28 cellular contexts compared by ENCODE assay signal in genomic region chr6:33826537-33826936, GRCh38. TPM values are rescaled to one million over a fixed set of nuclear protein-coding genes. Genes with fewer than 3 reads are reported as not detected.
DNase-seq lines count a peak whose midpoint lies in the region; ATAC-seq, FAIRE-seq and TF ChIP-seq lines count a peak whose summit lies in the region.
"Had no signal": no experiment of that assay in that cellular context is flagged by ENCODE, and none has a peak within 500 bp of the region (broad histone marks: within the 10 kb centered on the region; RNA-seq: fewer than 3 reads in every experiment).

No MANE protein-coding gene starts in this region.

- no peak overlapping the region for H3K4me3 Mint-ChIP-seq in neural progenitor cell
- H3K4me3 Mint-ChIP-seq: activated naive CD4-positive, alpha-beta T cell treated with anti-CD3 and anti-CD28 coated beads for 36 hours; activated T-cell treated with anti-CD3 and anti-CD28 coated beads, Interleukin-2, amount 50 U/mL, for 24 hours; CD8-positive, alpha-beta memory T cell; central memory CD8-positive, alpha-beta T cell had no signal

- peaks cover 0 to 34% of the 10 kb centered on the region in 2 experiments; a peak in 3 of 5 replicates for H3K27me3 ChIP-seq in HepG2 (ENCODE audit: control insufficient read depth in 1 of 2, insufficient read depth in 2 of 2, low read length in 2 of 2)
- no peaks in the 10 kb centered on the region for H3K27me3 ChIP-seq in right lobe of liver
- H3K27me3 ChIP-seq in Loucy (ENCODE audit: insufficient read depth, low read length, poor library complexity, severe bottlenecking) = no peaks in the 10 kb centered on the region
- H3K27me3 ChIP-seq in stomach = peaks cover 0 to 13% (median 0%) of the 10 kb centered on the region in 3 donors
- H3K27me3 ChIP-seq in GM23248 (replicated peaks; ENCODE audit: insufficient read depth) = peaks cover 12% of the 10 kb centered on the region; the same call in 1 of the 2 replicates
- H3K27me3 ChIP-seq in neural progenitor cell = no peaks in the 10 kb centered on the region
- H3K27me3 ChIP-seq: ascending aorta had no signal

- CTCF ChIA-PET in HepG2 (lab: Yijun Ruan, JAX; ENCODE audit: low intra/inter-chr PET ratio, low total read pairs) = no interaction called here

- H3K9me2 ChIP-seq in Loucy (replicated peaks; ENCODE audit: low read depth, low read length) (no peaks in the 10 kb centered on the region), GM23248 (ENCODE audit: insufficient read depth) (no peaks in the 10 kb centered on the region)

- TF ChIP-seq EP300 in HepG2 (IDR thresholded peaks at IDR 0.05; ENCODE audit: low read depth in 2 of 2, low read length in 2 of 2) (no peak), HepG2 (CRISPR knock-in tag; IDR thresholded peaks at IDR 0.05; ENCODE audit: borderline replicate concordance) (no peak), stomach (IDR thresholded peaks at IDR 0.05) (no peak)

- no peaks in the 10 kb centered on the region for H3F3A ChIP-seq in Loucy (ENCODE audit: low read depth)
- H3F3A ChIP-seq in GM23248 (ENCODE audit: insufficient read depth) = no peaks in the 10 kb centered on the region
- H3F3A ChIP-seq in neural progenitor cell (ENCODE audit: low read depth) = peaks cover 35% of the 10 kb centered on the region

- H3K4me2 ChIP-seq in HepG2 (ENCODE audit: low read depth, low read length) = no peak overlapping the region
- H3K4me2 ChIP-seq in Loucy (ENCODE audit: low read depth, low read length, poor library complexity, severe bottlenecking) = no peak overlapping the region
- no peak overlapping the region for H3K4me2 ChIP-seq in GM23248 (ENCODE audit: unreplicated experiment)
- no peak overlapping the region for H3K4me2 ChIP-seq in neural progenitor cell

- in situ Hi-C loops in HepG2 (cut with HindIII; ENCODE audit: extremely low pct_ligation_motif_present, low pct_unique_long_range_greater_than_20kb) = no loop called here
- in situ Hi-C loops in GM23248 (cut with MboI) = no loop called here

- H3K4me1 Mint-ChIP-seq in neural progenitor cell = peaks cover 53% of the 10 kb centered on the region
- H3K4me1 Mint-ChIP-seq: CD8-positive, alpha-beta memory T cell; central memory CD8-positive, alpha-beta T cell had no signal

- no peak for FAIRE-seq in HepG2 (lab: Jason Lieb, UNC)
- FAIRE-seq: GM18507, keratinocyte had no signal

- H3K79me2 ChIP-seq in HepG2 (ENCODE audit: insufficient read depth, low read length) (no peaks in the 10 kb centered on the region), Loucy (ENCODE audit: insufficient read depth, low read length) (no peaks in the 10 kb centered on the region), GM23248 (ENCODE audit: insufficient read depth) (no peaks in the 10 kb centered on the region), neural progenitor cell (ENCODE audit: low read depth) (no peaks in the 10 kb centered on the region)

- no TSS peak for BruUV-seq in HepG2 (replicated peaks; lab: Mats Ljungman, UMichigan)

- TF ChIP-seq CTCF in HepG2 (CRISPR knock-in tag; IDR thresholded peaks at IDR 0.05) = 0 out of 2 replicates have a peak, but pooled peaks have one; percentile 31
- no peak for TF ChIP-seq CTCF in right lobe of liver (IDR thresholded peaks at IDR 0.05)
- peak; percentile 33 for TF ChIP-seq CTCF in Loucy (conservative IDR thresholded peaks at IDR 0.05; ENCODE audit: low read length)
- no peak for TF ChIP-seq CTCF in VCaP (conservative IDR thresholded peaks at IDR 0.05)
- TF ChIP-seq CTCF in stomach (IDR thresholded peaks at IDR 0.05) = peak in 1 of 7 experiments; percentile 8
- TF ChIP-seq CTCF in neural progenitor cell (IDR thresholded peaks at IDR 0.05) = no peak

- H3K9me3 Mint-ChIP-seq in neural progenitor cell = no peaks in the 10 kb centered on the region
- H3K9me3 Mint-ChIP-seq: activated naive CD4-positive, alpha-beta T cell treated with anti-CD3 and anti-CD28 coated beads for 36 hours; activated T-cell treated with anti-CD3 and anti-CD28 coated beads, Interleukin-2, amount 50 U/mL, for 24 hours; central memory CD8-positive, alpha-beta T cell had no signal

- H3K27me3 Mint-ChIP-seq in neural progenitor cell (ENCODE audit: insufficient read depth, low read depth) = peaks cover 14% of the 10 kb centered on the region

- H2AFZ ChIP-seq in HepG2 (ENCODE audit: low read length) (no peak overlapping the region), Loucy (ENCODE audit: low read length) (no peak overlapping the region), GM23248 (no peak overlapping the region), neural progenitor cell (replicated peaks) (no peak overlapping the region)

- no peak overlapping the region for H3K9ac ChIP-seq in HepG2 (ENCODE audit: insufficient read depth, low read depth, low read length)
- H3K9ac ChIP-seq in Loucy (ENCODE audit: low read depth, low read length, poor library complexity, severe bottlenecking) = no peak overlapping the region
- no peak overlapping the region for H3K9ac ChIP-seq in GM23248
- H3K9ac ChIP-seq in neural progenitor cell = no peak overlapping the region

- H3K27ac Mint-ChIP-seq in neural progenitor cell = no peak overlapping the region
- H3K27ac Mint-ChIP-seq: activated naive CD4-positive, alpha-beta T cell treated with anti-CD3 and anti-CD28 coated beads for 36 hours; activated T-cell treated with anti-CD3 and anti-CD28 coated beads, Interleukin-2, amount 50 U/mL, for 24 hours; CD8-positive, alpha-beta memory T cell had no signal

- ATAC-seq in HepG2 (no peak), right lobe of liver (no peak), GM18858 (IDR thresholded peaks at IDR 0.05; ENCODE audit: unreplicated experiment) (no peak)
- ATAC-seq: esophagus mucosa, gastroesophageal sphincter had no signal

- 0% methylated on average over 1 of the region's 2 CpGs for WGBS in HepG2 (ENCODE audit: low lambda C conversion rate)
- no CpG with 5 or more reads among the region's 2 CpGs for WGBS in right lobe of liver (ENCODE audit: insufficient coverage, low coverage, low lambda C conversion rate, missing lambda C conversion rate)
- 17 to 40% (median 30%) methylated on average over 1 to 2 of the region's 2 CpGs; no CpG with 5 or more reads in 1 of the 5 donors for WGBS in stomach, 5 donors
- 21 to 24% methylated on average over 2 of the region's 2 CpGs for WGBS in GM23248 (ENCODE audit: low coverage in 1 of 2, low lambda C conversion rate in 2 of 2, missing lambda C conversion rate in 2 of 2), 2 experiments

- no peak for TF ChIP-seq RAD21 in HepG2 (CRISPR knock-in tag; IDR thresholded peaks at IDR 0.05)

- H4K20me1 ChIP-seq in HepG2 (ENCODE audit: insufficient read depth, low read length) = no peaks in the 10 kb centered on the region
- no peaks in the 10 kb centered on the region for H4K20me1 ChIP-seq in Loucy (ENCODE audit: insufficient read depth, low read length, poor library complexity, severe bottlenecking)
- no peaks in the 10 kb centered on the region for H4K20me1 ChIP-seq in GM23248 (ENCODE audit: insufficient read depth)
- no peaks in the 10 kb centered on the region for H4K20me1 ChIP-seq in neural progenitor cell (ENCODE audit: low read depth)

- H3K4me3 ChIP-seq in HepG2 (replicated peaks in 1 of 3; ENCODE audit: insufficient read depth in 1 of 3, low read depth in 2 of 3, low read length in 3 of 3) = no peak overlapping the region
- no peak overlapping the region for H3K4me3 ChIP-seq in right lobe of liver
- H3K4me3 ChIP-seq in Loucy (ENCODE audit: low read length, poor library complexity, severe bottlenecking) = no peak overlapping the region
- H3K4me3 ChIP-seq in stomach = no peak overlapping the region
- H3K4me3 ChIP-seq in GM23248 = no peak overlapping the region
- no peak overlapping the region for H3K4me3 ChIP-seq in neural progenitor cell
- H3K4me3 ChIP-seq: ascending aorta, gastroesophageal sphincter, SK-N-MC had no signal

- TF ChIP-seq POLR2A in HepG2 (IDR thresholded peaks at IDR 0.05; ENCODE audit: insufficient read depth in 1 of 2, low read depth in 2 of 2, low read length in 2 of 2) (no peak), right lobe of liver (IDR thresholded peaks at IDR 0.05) (no peak), stomach (IDR thresholded peaks at IDR 0.05) (no peak)

- intact Hi-C loops in HepG2 (cut with micrococcal nuclease; ENCODE audit: unreplicated experiment) = no loop called here
- intact Hi-C loops in right lobe of liver (cut with DNase I) = no loop called here
- intact Hi-C loops in stomach (cut with DNase I; ENCODE audit: low total_unique reads) = no loop called here

- DNase-seq in HepG2 (ENCODE audit: low spot score) (no peak), right lobe of liver (no peak), stomach (peak; percentile 36), GM23248 (no peak), neural progenitor cell (ENCODE audit: low spot score) (no peak)
- DNase-seq: activated naive CD4-positive, alpha-beta T cell treated with anti-CD3 and anti-CD28 coated beads for 36 hours; activated T-cell treated with anti-CD3 and anti-CD28 coated beads, Interleukin-2, amount 50 U/mL, for 24 hours; CD8-positive, alpha-beta memory T cell; KBM-7; NCI-H2171; NK-92 treated with Interleukin-12 subunit alpha and Interleukin-12 subunit beta, amount 100 ng/mL, for 24 hours; occipital lobe; retina; substantia nigra; T-helper 9 cell had no signal

- no peaks in the 10 kb centered on the region for H3K36me3 Mint-ChIP-seq in neural progenitor cell
- H3K36me3 Mint-ChIP-seq: CD8-positive, alpha-beta memory T cell had no signal

- H3K27ac ChIP-seq in HepG2 (ENCODE audit: extremely low read length, insufficient read depth, low read length) = no peak overlapping the region
- no peak overlapping the region for H3K27ac ChIP-seq in right lobe of liver
- H3K27ac ChIP-seq in VCaP = peak overlapping the region; percentile 73
- H3K27ac ChIP-seq in stomach = no peak overlapping the region
- H3K27ac ChIP-seq in GM23248 = no peak overlapping the region
- H3K27ac ChIP-seq in neural progenitor cell = no peak overlapping the region
- H3K27ac ChIP-seq: ascending aorta, gastroesophageal sphincter, SK-N-MC had no signal

- H3K4me1 ChIP-seq in HepG2 (ENCODE audit: insufficient read depth, low read length) (peaks cover 20% of the 10 kb centered on the region), right lobe of liver (no peaks in the 10 kb centered on the region), Loucy (ENCODE audit: insufficient read depth, low read length, poor library complexity, severe bottlenecking) (peaks cover 2% of the 10 kb centered on the region), stomach (peaks cover 0 to 25% (median 8%) of the 10 kb centered on the region in 4 donors), GM23248 (ENCODE audit: insufficient read depth) (no peaks in the 10 kb centered on the region), neural progenitor cell (peaks cover 36% of the 10 kb centered on the region)
- H3K4me1 ChIP-seq: ascending aorta had no signal

- H3K36me3 ChIP-seq in HepG2 (replicated peaks in 1 of 2; ENCODE audit: control insufficient read depth in 1 of 2, insufficient read depth in 2 of 2, low read length in 2 of 2) (no peaks in the 10 kb centered on the region), right lobe of liver (no peaks in the 10 kb centered on the region), Loucy (ENCODE audit: insufficient read depth, low read length) (no peaks in the 10 kb centered on the region), stomach (no peaks in the 10 kb centered on the region), GM23248 (ENCODE audit: low read depth) (no peaks in the 10 kb centered on the region), neural progenitor cell (no peaks in the 10 kb centered on the region)
- H3K36me3 ChIP-seq: ascending aorta, gastroesophageal sphincter had no signal

- POLR2A ChIA-PET in HepG2 (lab: Yijun Ruan, JAX) = no interaction called here

- no peaks in the 10 kb centered on the region for H3K9me3 ChIP-seq in HepG2 (ENCODE audit: low read length)
- no peaks in the 10 kb centered on the region for H3K9me3 ChIP-seq in right lobe of liver
- H3K9me3 ChIP-seq in Loucy (ENCODE audit: insufficient read depth, low read depth, low read length) = no peaks in the 10 kb centered on the region
- no peaks in the 10 kb centered on the region for H3K9me3 ChIP-seq in stomach
- no peaks in the 10 kb centered on the region for H3K9me3 ChIP-seq in GM23248 (ENCODE audit: low read depth)
- no peaks in the 10 kb centered on the region for H3K9me3 ChIP-seq in neural progenitor cell (ENCODE audit: low read depth)
- H3K9me3 ChIP-seq: ascending aorta, gastroesophageal sphincter had no signal

RNA-seq across cellular contexts. Expression of gene MLN, which starts 22.7 kb away (rescaled TPM):
- total RNA-seq in HepG2 (2016; rRNA removed; fragmentation: Illumina TruSeq; extraction: Trizol) = not detected in 2 replicates
- total RNA-seq in HepG2 (2016; cell fraction: cytosol; rRNA removed; fragmentation: Illumina TruSeq; extraction: Trizol; ENCODE audit: low read depth) = not detected in 2 replicates
- not detected in 2 replicates for total RNA-seq in HepG2 (2016; cell fraction: insoluble cytoplasmic fraction; rRNA removed; fragmentation: Illumina TruSeq; extraction: Trizol)
- total RNA-seq in HepG2 (2016; cell fraction: membrane; rRNA removed; fragmentation: Illumina TruSeq; extraction: Trizol) = not detected in 2 replicates
- total RNA-seq in HepG2 (2016; cell fraction: nucleus; rRNA removed; fragmentation: Illumina TruSeq; extraction: Trizol) = not detected in 2 replicates
- not detected in 2 replicates for polyA plus RNA-seq in HepG2 (2011; rRNA removed)
- not detected in 2 replicates for polyA plus RNA-seq in HepG2 (2011; cell fraction: cytosol; rRNA removed)
- polyA plus RNA-seq in HepG2 (2011; cell fraction: nucleus; rRNA removed) = not detected in 2 replicates
- polyA plus RNA-seq in HepG2 (2012) = not detected in 2 replicates
- polyA plus RNA-seq in HepG2 (2016; cell fraction: cytosol; fragmentation: Illumina TruSeq; extraction: Trizol; ENCODE audit: low read depth) = not detected in 2 replicates
- polyA plus RNA-seq in HepG2 (2016; cell fraction: insoluble cytoplasmic fraction; fragmentation: Illumina TruSeq; extraction: Trizol; ENCODE audit: low read depth) = not detected in 2 replicates
- polyA plus RNA-seq in HepG2 (2016; cell fraction: membrane; fragmentation: Illumina TruSeq; extraction: Trizol; ENCODE audit: low read depth) = not detected in 2 replicates
- not detected in 2 replicates for polyA plus RNA-seq in HepG2 (2016; cell fraction: nucleus; fragmentation: Illumina TruSeq; extraction: Trizol; ENCODE audit: insufficient read depth, low read depth)
- not detected in 2 replicates for polyA minus RNA-seq in HepG2 (2011; rRNA and poly(A)+ RNA removed; ENCODE audit: low replicate concordance)
- polyA minus RNA-seq in HepG2 (2011; cell fraction: cytosol; rRNA and poly(A)+ RNA removed) = not detected in 2 replicates
- polyA minus RNA-seq in HepG2 (2011; cell fraction: nucleus; rRNA and poly(A)+ RNA removed) = not detected in 2 replicates
- total RNA-seq in right lobe of liver = not detected
- not detected for total RNA-seq in stomach
- polyA plus RNA-seq in stomach = not detected
- not detected in 2 replicates for total RNA-seq in GM23248 (2014; rRNA removed; shearing (Covaris generic))
- not detected in 2 replicates for polyA plus RNA-seq in GM23248 (2016; fragmentation: Nextera tagmentation; extraction: Ambion mirVana)
- total RNA-seq in neural progenitor cell (ENCODE audit: low replicate concordance) = not detected in 2 replicates
- total RNA-seq: activated naive CD4-positive, alpha-beta T cell treated with anti-CD3 and anti-CD28 coated beads for 36 hours; ascending aorta; CD8-positive, alpha-beta memory T cell; esophagus mucosa; gastroesophageal sphincter; lung microvascular endothelial cell; myocyte; occipital lobe; urinary bladder had no signal
- polyA plus RNA-seq: CD8-positive, alpha-beta memory T cell; keratinocyte; urinary bladder had no signal

RNA-seq across cellular contexts. Expression of gene LEMD2, which starts 37.6 kb away (rescaled TPM):
- 17.9 and 45.2 TPM in 2 replicates for total RNA-seq in HepG2 (2016; rRNA removed; fragmentation: Illumina TruSeq; extraction: Trizol)
- total RNA-seq in HepG2 (2016; cell fraction: cytosol; rRNA removed; fragmentation: Illumina TruSeq; extraction: Trizol; ENCODE audit: low read depth) = 14.2 and 15.8 TPM in 2 replicates
- total RNA-seq in HepG2 (2016; cell fraction: insoluble cytoplasmic fraction; rRNA removed; fragmentation: Illumina TruSeq; extraction: Trizol) = 16.3 and 48.1 TPM in 2 replicates
- total RNA-seq in HepG2 (2016; cell fraction: membrane; rRNA removed; fragmentation: Illumina TruSeq; extraction: Trizol) = 19.9 and 22.2 TPM in 2 replicates
- 44.0 and 55.5 TPM in 2 replicates for total RNA-seq in HepG2 (2016; cell fraction: nucleus; rRNA removed; fragmentation: Illumina TruSeq; extraction: Trizol)
- polyA plus RNA-seq in HepG2 (2011; rRNA removed) = 62.9 and 76.2 TPM in 2 replicates
- polyA plus RNA-seq in HepG2 (2011; cell fraction: cytosol; rRNA removed) = 45.0 and 49.7 TPM in 2 replicates
- polyA plus RNA-seq in HepG2 (2011; cell fraction: nucleus; rRNA removed) = 115 and 140 TPM in 2 replicates
- 46.9 and 65.3 TPM in 2 replicates for polyA plus RNA-seq in HepG2 (2012)
- 6.6 and 7.4 TPM in 2 replicates for polyA plus RNA-seq in HepG2 (2016; cell fraction: cytosol; fragmentation: Illumina TruSeq; extraction: Trizol; ENCODE audit: low read depth)
- polyA plus RNA-seq in HepG2 (2016; cell fraction: insoluble cytoplasmic fraction; fragmentation: Illumina TruSeq; extraction: Trizol; ENCODE audit: low read depth) = 14.0 and 18.6 TPM in 2 replicates
- polyA plus RNA-seq in HepG2 (2016; cell fraction: membrane; fragmentation: Illumina TruSeq; extraction: Trizol; ENCODE audit: low read depth) = 12.6 and 12.8 TPM in 2 replicates
- 87.5 and 97.1 TPM in 2 replicates for polyA plus RNA-seq in HepG2 (2016; cell fraction: nucleus; fragmentation: Illumina TruSeq; extraction: Trizol; ENCODE audit: insufficient read depth, low read depth)
- polyA minus RNA-seq in HepG2 (2011; rRNA and poly(A)+ RNA removed; ENCODE audit: low replicate concordance) = 43.4 and 90.0 TPM in 2 replicates
- 30.7 and 35.8 TPM in 2 replicates for polyA minus RNA-seq in HepG2 (2011; cell fraction: cytosol; rRNA and poly(A)+ RNA removed)
- 80.9 and 103 TPM in 2 replicates for polyA minus RNA-seq in HepG2 (2011; cell fraction: nucleus; rRNA and poly(A)+ RNA removed)
- 10 to 100 TPM; 17.8 to 28.0 (median 21.8) TPM for total RNA-seq in right lobe of liver
- 100 to 1,000 TPM in 2 of 5 donors, 10 to 100 TPM in 3; 46.1 to 428 (median 67.1) TPM for total RNA-seq in stomach
- 10 to 100 TPM; 22.0 to 50.8 (median 24.3) TPM for polyA plus RNA-seq in stomach
- 67.5 and 79.0 TPM in 2 replicates for total RNA-seq in GM23248 (2014; rRNA removed; shearing (Covaris generic))
- polyA plus RNA-seq in GM23248 (2016; fragmentation: Nextera tagmentation; extraction: Ambion mirVana) = 20.1 and 21.5 TPM in 2 replicates
- 31.8 and 53.4 TPM in 2 replicates for total RNA-seq in neural progenitor cell (ENCODE audit: low replicate concordance)

Comparison
In these comparisons a context has a peak if more than half of its experiments do, and no peak if none do; other contexts are left out.
1. CTCF ChIP-seq: peak in HepG2 (single experiment) and Loucy (single experiment); none in right lobe of liver (0 of 4), VCaP (single experiment) and neural progenitor cell (single experiment).